In genomic region chr3:81743096-81744025, GRCh38 we compare ENCODE assay signal across 9 cellular contexts. TPM values are rescaled to one million over a fixed set of nuclear protein-coding genes. Genes with fewer than 3 reads are reported as not detected.
DNase-seq lines count a peak whose midpoint lies in the region; ATAC-seq and TF ChIP-seq lines count a peak whose summit lies in the region.
"Had no signal": no experiment of that assay in that cellular context is flagged by ENCODE, and none has a peak within 500 bp of the region (broad histone marks: within the 10 kb centered on the region; RNA-seq: fewer than 3 reads in every experiment).

No MANE protein-coding gene starts in this region.

- no peak for TF ChIP-seq CTCF in sigmoid colon (IDR thresholded peaks at IDR 0.05)

- 65 to 73% methylated on average over 5 of the region's 5 CpGs for WGBS in sigmoid colon, 2 donors

- TF ChIP-seq EP300 in sigmoid colon (IDR thresholded peaks at IDR 0.05), result peak in 1 of 4 donors; percentile 41

- H3K27me3 ChIP-seq in sigmoid colon, result no peaks in the 10 kb centered on the region

- ATAC-seq in SK-N-SH treated with all-trans-retinoic acid at 6 μM for 48 hours (peak; percentile 86), HG03565 (IDR thresholded peaks at IDR 0.05; ENCODE audit: unreplicated experiment) (no peak)

- intact Hi-C loops in sigmoid colon (cut with DNase I), result loop anchor here (2.0 kb wide), 1 partner anchor 15 kb away; no protein-coding TSS in a partner anchor

- no peak for TF ChIP-seq POLR2A in sigmoid colon (IDR thresholded peaks at IDR 0.05)

- H3K9me3 ChIP-seq in sigmoid colon, result no peaks in the 10 kb centered on the region

- peaks cover 0 to 46% (median 35%) of the 10 kb centered on the region in 4 donors for H3K4me1 ChIP-seq in sigmoid colon

- H3K36me3 ChIP-seq in sigmoid colon, result no peaks in the 10 kb centered on the region

- H3K27ac ChIP-seq in sigmoid colon, result peak overlapping the region; percentile 55 to 79 (median 69)

- H3K4me3 ChIP-seq in sigmoid colon, result no peak overlapping the region

- DNase-seq in GM04504 (ENCODE audit: low read depth), result peak; percentile 97
- DNase-seq in foreskin melanocyte, result peak; percentile 80
- peak; percentile 74 for DNase-seq in sigmoid colon
- DNase-seq in NCI-H2196 treated with DMSO at 0.1 percent for 48 hours (lab: John Stamatoyannopoulos, UW; ENCODE audit: unreplicated experiment), result no peak
- DNase-seq in KG1 (lab: John Stamatoyannopoulos, UW), result no peak
- DNase-seq in ecto neural progenitor cell (ENCODE audit: low spot score), result no peak
- DNase-seq: SHP77 had no signal

TF ChIP-seq in SK-N-SH treated with all-trans-retinoic acid at 6 μM for 48 hours, 23 proteins besides CTCF, POLR2A, EP300 and RAD21:
- no peak for TF ChIP-seq ZNF565 (CRISPR knock-in tag; conservative IDR thresholded peaks at IDR 0.05; ENCODE audit: low read depth)
- 0 out of 2 replicates have a peak, but pooled peaks have one; percentile 35 for TF ChIP-seq ZFP3 (CRISPR knock-in tag; IDR thresholded peaks at IDR 0.05)
- TF ChIP-seq ISL1 (CRISPR knock-in tag; IDR thresholded peaks at IDR 0.05), result peak; percentile 66
- TF ChIP-seq TOX (CRISPR knock-in tag; IDR thresholded peaks at IDR 0.05; ENCODE audit: borderline replicate concordance), result no peak
- TF ChIP-seq PATZ1 (CRISPR knock-in tag; IDR thresholded peaks at IDR 0.05; ENCODE audit: borderline replicate concordance), result no peak
- no peak for TF ChIP-seq CREB5 (CRISPR knock-in tag; IDR thresholded peaks at IDR 0.05; ENCODE audit: low read depth)
- no peak for TF ChIP-seq GLIS3 (CRISPR knock-in tag; IDR thresholded peaks at IDR 0.05)
- TF ChIP-seq BACH2 (CRISPR knock-in tag; IDR thresholded peaks at IDR 0.05; ENCODE audit: borderline replicate concordance), result no peak
- TF ChIP-seq RARB (CRISPR knock-in tag; IDR thresholded peaks at IDR 0.05), result no peak
- TF ChIP-seq SNAI2 (CRISPR knock-in tag; IDR thresholded peaks at IDR 0.05), result no peak
- TF ChIP-seq TSHZ2 (CRISPR knock-in tag; IDR thresholded peaks at IDR 0.05), result no peak
- no peak for TF ChIP-seq ZC3H10 (CRISPR knock-in tag; IDR thresholded peaks at IDR 0.05)
- no peak for TF ChIP-seq ZNF8 (CRISPR knock-in tag; IDR thresholded peaks at IDR 0.05)
- TF ChIP-seq ZNF70 (CRISPR knock-in tag; IDR thresholded peaks at IDR 0.05), result no peak
- TF ChIP-seq CSRNP3 (CRISPR knock-in tag; IDR thresholded peaks at IDR 0.05), result no peak
- no peak for TF ChIP-seq PPARA (CRISPR knock-in tag; IDR thresholded peaks at IDR 0.05; ENCODE audit: borderline replicate concordance)
- no peak for TF ChIP-seq ARNTL (CRISPR knock-in tag; IDR thresholded peaks at IDR 0.05; ENCODE audit: borderline replicate concordance, low read depth)
- no peak for TF ChIP-seq OSR1 (CRISPR knock-in tag; IDR thresholded peaks at IDR 0.05)

RNA-seq across cellular contexts. Expression of gene GBE1, which starts 18.1 kb away (rescaled TPM):
- 10 to 100 TPM; 12.1 to 24.6 (median 20.4) TPM for total RNA-seq in sigmoid colon
- polyA plus RNA-seq in sigmoid colon, result 10 to 100 TPM; 10.2 to 10.9 (median 10.8) TPM

Comparison
In these comparisons a context has a peak if more than half of its experiments do, and no peak if none do; other contexts are left out.
1. DNase-seq: peak in GM04504 (single experiment), foreskin melanocyte (single experiment) and sigmoid colon (single experiment); none in NCI-H2196 treated with DMSO at 0.1 percent for 48 hours (single experiment), KG1 (single experiment) and ecto neural progenitor cell (single experiment).